In genomic region chr10:69991151-69991550, GRCh38 we compare ENCODE assay signal across 27 cellular contexts.
DNase-seq lines count a peak whose midpoint lies in the region; ATAC-seq, FAIRE-seq and TF ChIP-seq lines count a peak whose summit lies in the region.
"Had no signal": no experiment of that assay in that cellular context is flagged by ENCODE, and none has a peak within 500 bp of the region (broad histone marks: within the 10 kb centered on the region; RNA-seq: fewer than 3 reads in every experiment).

No MANE protein-coding gene starts in this region.

- H2AK5ac ChIP-seq in H9 (ENCODE audit: insufficient read length, low read length), result no peak overlapping the region

- no peaks in the 10 kb centered on the region for H3K79me2 ChIP-seq in H9 (ENCODE audit: insufficient read depth, low read length)

- ATAC-seq in A549, result no peak
- ATAC-seq: GM12878 had no signal

- H3K23me2 ChIP-seq in H9 (ENCODE audit: insufficient read length, low read depth, low read length, poor library complexity, severe bottlenecking), result no peaks in the 10 kb centered on the region

- no peak overlapping the region for H3K4ac ChIP-seq in H9 (ENCODE audit: low read depth, low read length)

- H3K27me3 Mint-ChIP-seq in H9 (ENCODE audit: low read depth), result peaks cover 45% of the 10 kb centered on the region

- DNase-seq in A549 (ENCODE audit: low read depth in 1 of 2, low spot score in 1 of 2) (no peak), epithelial cell of esophagus (ENCODE audit: low read depth) (peak; percentile 45), small intestine (no peak), NCI-H524 treated with DMSO at 0.1 percent for 48 hours (lab: John Stamatoyannopoulos, UW) (no peak), H9 (no peak), T-helper 9 cell (no peak)
- DNase-seq: 8988T; ACHN; BE2C; C1 segment of cervical spinal cord; CD4-positive, alpha-beta memory T cell; CD4-positive, CD25-positive, alpha-beta regulatory T cell; CD8-positive, alpha-beta memory T cell; COR-L47; DMS 273 treated with DMSO at 0.1 percent for 48 hours; DMS153; DMS53; DMS79; DND-41; EL; GDM1 had no signal

- no peak overlapping the region for H3K14ac ChIP-seq in H9 (ENCODE audit: insufficient read depth, low read length)

- no peak for TF ChIP-seq EP300 in A549 (IDR thresholded peaks at IDR 0.05)

- CTCF ChIA-PET in A549 (lab: Yijun Ruan, JAX), result interaction anchor here (1.6 kb wide), 1 partner anchor 33 kb away, joined by 3 read pairs; no protein-coding TSS in a partner anchor

- H2BK5ac ChIP-seq in H9 (ENCODE audit: insufficient read length, low read length), result no peak overlapping the region

- no peak overlapping the region for H4K91ac ChIP-seq in H9 (ENCODE audit: insufficient read length, low read depth, low read length)

- H3K4me2 ChIP-seq in A549 (no peak overlapping the region), H9 (ENCODE audit: insufficient read depth, insufficient read length, low read length) (no peak overlapping the region)
- H3K4me2 ChIP-seq: BLaER1 had no signal

- no peak overlapping the region for H2BK12ac ChIP-seq in H9 (ENCODE audit: insufficient read length, low read depth, low read length)

- TF ChIP-seq CTCF in A549 (IDR thresholded peaks at IDR 0.05) (no peak), epithelial cell of esophagus (IDR thresholded peaks at IDR 0.05; ENCODE audit: insufficient read depth, low read depth, low read length, missing control alignments) (no peak), H9 (conservative IDR thresholded peaks at IDR 0.05) (no peak)

- no peak overlapping the region for H2BK20ac ChIP-seq in H9 (ENCODE audit: low read depth, low read length, poor library complexity, severe bottlenecking)

- H4K5ac ChIP-seq in H9 (ENCODE audit: insufficient read length, low read depth, low read length), result no peak overlapping the region

- H3K4me3 Mint-ChIP-seq in H9, result no peak overlapping the region
- H3K4me3 Mint-ChIP-seq: CD14-positive monocyte; CD4-positive, alpha-beta memory T cell; CD4-positive, CD25-positive, alpha-beta regulatory T cell; CD8-positive, alpha-beta memory T cell had no signal

- no peaks in the 10 kb centered on the region for H3K79me1 ChIP-seq in H9 (ENCODE audit: insufficient read depth, low read depth, low read length, poor library complexity, severe bottlenecking)

- no peak overlapping the region for H3K27ac Mint-ChIP-seq in H9
- H3K27ac Mint-ChIP-seq: CD14-positive monocyte; CD4-positive, alpha-beta memory T cell; CD4-positive, CD25-positive, alpha-beta regulatory T cell; CD8-positive, alpha-beta memory T cell had no signal

- H3K9me3 ChIP-seq in A549 (no peaks in the 10 kb centered on the region), small intestine (ENCODE audit: control insufficient read depth, low read depth) (no peaks in the 10 kb centered on the region), H9 (ENCODE audit: control insufficient read depth, low read depth, low read length) (no peaks in the 10 kb centered on the region)
- H3K9me3 ChIP-seq: BE2C had no signal

- H3K4me1 ChIP-seq in A549 (no peaks in the 10 kb centered on the region), small intestine (ENCODE audit: control insufficient read depth in 2 of 2, insufficient read depth in 1 of 2, low read depth in 1 of 2, low read length in 1 of 2) (no peaks in the 10 kb centered on the region), H9 (ENCODE audit: insufficient read depth, low read length) (no peaks in the 10 kb centered on the region)
- H3K4me1 ChIP-seq: BE2C, BLaER1 had no signal

- no peak for TF ChIP-seq RAD21 in A549 (conservative IDR thresholded peaks at IDR 0.05 in 1 of 2, IDR thresholded peaks at IDR 0.05 in 1 of 2)

- POLR2A ChIA-PET in A549 (lab: Yijun Ruan, JAX), result no interaction called here

- H2AFZ ChIP-seq in H9 (ENCODE audit: low read length), result no peak overlapping the region

- no peaks in the 10 kb centered on the region for H3K36me3 ChIP-seq in small intestine (ENCODE audit: control insufficient read depth in 2 of 2, insufficient read depth in 2 of 2, low read length in 2 of 2)
- H3K36me3 ChIP-seq: BE2C, BLaER1 had no signal

- H3K23ac ChIP-seq in H9 (ENCODE audit: insufficient read length, low read depth, low read length), result no peak overlapping the region

- no peaks in the 10 kb centered on the region for H4K20me1 ChIP-seq in H9 (ENCODE audit: control insufficient read depth, insufficient read depth, insufficient read length)
- H4K20me1 ChIP-seq: BLaER1 had no signal

- H3K27me3 ChIP-seq in small intestine (ENCODE audit: control insufficient read depth in 2 of 2, insufficient read depth in 2 of 2, low read length in 2 of 2) (no peaks in the 10 kb centered on the region), H9 (ENCODE audit: insufficient read depth, low read length) (no peaks in the 10 kb centered on the region)
- H3K27me3 ChIP-seq: BLaER1 had no signal

- no peak overlapping the region for H3K27ac ChIP-seq in A549
- no peak overlapping the region for H3K27ac ChIP-seq in small intestine (ENCODE audit: low read depth in 1 of 2, low read length in 1 of 2)
- H3K27ac ChIP-seq in H9 (ENCODE audit: insufficient read length, low read depth, low read length), result no peak overlapping the region
- H3K27ac ChIP-seq: BLaER1 had no signal

- H2BK15ac ChIP-seq in H9 (ENCODE audit: low read depth, low read length), result no peak overlapping the region

- H3K56ac ChIP-seq in H9 (ENCODE audit: insufficient read length, low read depth, low read length), result no peak overlapping the region

- FAIRE-seq in A204.1 (lab: Jason Lieb, UNC) (peak; percentile 16), A549 (lab: Jason Lieb, UNC) (peak; percentile 88), small intestine (lab: Jason Lieb, UNC) (peak; percentile 64)
- FAIRE-seq: GM12878, GM12892, GM19239 had no signal

- H3K9ac ChIP-seq in H9 (ENCODE audit: extremely low read depth, insufficient read length, low read length), result no peak overlapping the region
- H3K9ac ChIP-seq: BLaER1 had no signal

- no peaks in the 10 kb centered on the region for H3K4me1 Mint-ChIP-seq in H9
- H3K4me1 Mint-ChIP-seq: CD4-positive, alpha-beta memory T cell had no signal

- H2BK120ac ChIP-seq in H9 (ENCODE audit: low read depth, low read length, poor library complexity, severe bottlenecking), result no peak overlapping the region

- no peak overlapping the region for H4K8ac ChIP-seq in H9 (replicated peaks; ENCODE audit: insufficient read length, low read depth, low read length)

- H3T11ph ChIP-seq in H9 (ENCODE audit: low read length), result no peak overlapping the region

- 28% methylated on average over 2 of the region's 2 CpGs for WGBS in A549 (ENCODE audit: missing lambda C conversion rate)
- 48 to 74% (median 51%) methylated on average over 2 of the region's 2 CpGs for WGBS in small intestine, 3 donors
- no CpG with 5 or more reads among the region's 2 CpGs for WGBS in H9 (ENCODE audit: extremely low coverage, insufficient read length, low lambda C conversion rate)

- H3K9me3 Mint-ChIP-seq in H9, result peaks cover 7% of the 10 kb centered on the region in 2 experiments; a peak in 3 of 5 replicates
- H3K9me3 Mint-ChIP-seq: CD4-positive, alpha-beta memory T cell; CD4-positive, CD25-positive, alpha-beta regulatory T cell; CD8-positive, alpha-beta memory T cell had no signal

- H3K4me3 ChIP-seq in A549 (no peak overlapping the region), epithelial cell of esophagus (ENCODE audit: low read length) (no peak overlapping the region), small intestine (ENCODE audit: low read depth in 1 of 2, low read length in 2 of 2) (no peak overlapping the region)
- H3K4me3 ChIP-seq: BLaER1, GM12878 had no signal

- H3K36me3 Mint-ChIP-seq in H9 (ENCODE audit: insufficient read depth in 1 of 3, low read depth in 3 of 3), result peaks cover 4 to 6% (median 5%) of the 10 kb centered on the region in 3 experiments; a peak in 5 of 7 replicates
- H3K36me3 Mint-ChIP-seq: CD14-positive monocyte; CD4-positive, alpha-beta memory T cell; CD4-positive, CD25-positive, alpha-beta regulatory T cell; CD8-positive, alpha-beta memory T cell had no signal

- TF ChIP-seq POLR2A in A549 (IDR thresholded peaks at IDR 0.05; ENCODE audit: low read length), result no peak

- H3K18ac ChIP-seq in H9 (ENCODE audit: insufficient read length, low read depth, low read length), result no peak overlapping the region

TF ChIP-seq in A549, 52 proteins besides CTCF, POLR2A, EP300 and RAD21:
- no peak for TF ChIP-seq FOSL2 (IDR thresholded peaks at IDR 0.05)
- no peak for TF ChIP-seq FOSL2 (CRISPR knock-in tag; IDR thresholded peaks at IDR 0.05)
